Comparison of ENCODE assay signal across 8 cellular contexts in genomic region chr1:59146651-59147358, GRCh38.
DNase-seq lines count a peak whose midpoint lies in the region; ATAC-seq and TF ChIP-seq lines count a peak whose summit lies in the region.

No MANE protein-coding gene starts in this region.

- H3K9ac ChIP-seq in H9 (ENCODE audit: extremely low read depth, insufficient read length, low read length) (peak overlapping the region; percentile 34), OCI-LY3 (ENCODE audit: low read length) (peak overlapping the region; percentile 68)

- H3K4me1 ChIP-seq in H9 (ENCODE audit: insufficient read depth, low read length) = peaks cover 8% of the 10 kb centered on the region; the same call in 1 of the 2 replicates
- peaks cover 29% of the 10 kb centered on the region for H3K4me1 ChIP-seq in OCI-LY3 (ENCODE audit: low read length)
- peaks cover 14 to 64% (median 52%) of the 10 kb centered on the region in 9 donors for H3K4me1 ChIP-seq in heart right ventricle
- peaks cover 48% of the 10 kb centered on the region for H3K4me1 ChIP-seq in psoas muscle

- no peak overlapping the region for H3K56ac ChIP-seq in H9 (ENCODE audit: insufficient read length, low read depth, low read length)

- H2BK120ac ChIP-seq in H9 (ENCODE audit: low read depth, low read length, poor library complexity, severe bottlenecking) = no peak overlapping the region

- H4K20me1 ChIP-seq in H9 (ENCODE audit: control insufficient read depth, insufficient read depth, insufficient read length) (no peaks in the 10 kb centered on the region), OCI-LY3 (ENCODE audit: insufficient read depth, low read length) (no peaks in the 10 kb centered on the region)

- ATAC-seq in heart right ventricle (peak; percentile 42 to 72 (median 64)), psoas muscle (peak; percentile 26 to 54 (median 42))

- H3K9me3 ChIP-seq in H9 (ENCODE audit: control insufficient read depth, low read depth, low read length) (no peaks in the 10 kb centered on the region), OCI-LY3 (ENCODE audit: insufficient read depth, low read length) (no peaks in the 10 kb centered on the region), heart right ventricle (no peaks in the 10 kb centered on the region), psoas muscle (no peaks in the 10 kb centered on the region)

- no peaks in the 10 kb centered on the region for H3K79me2 ChIP-seq in H9 (ENCODE audit: insufficient read depth, low read length)
- H3K79me2 ChIP-seq in OCI-LY3 (ENCODE audit: low read length) = no peaks in the 10 kb centered on the region

- intact Hi-C loops in activated naive CD4-positive, alpha-beta T cell treated with anti-CD3 and anti-CD28 coated beads for 36 hours (cut with micrococcal nuclease) = loop anchor here (5.0 kb wide), 2 partner anchors 100 to 150 kb away; partner anchors contain the start of gene FGGY
- intact Hi-C loops in heart right ventricle (cut with DNase I) = loop anchor here in 9 of 10 donors (1.0 to 10.0 kb wide), 13 partner anchors 90 to 548 kb away; partner anchors contain the start of genes JUN (in 5 of the 9) and FGGY (in 2 of the 9)
- intact Hi-C loops in psoas muscle (cut with DNase I) = loop anchor here (5.0 to 10.0 kb wide), 5 partner anchors 130 to 550 kb away; no protein-coding TSS in a partner anchor

- H3K27me3 ChIP-seq in GM06990 (replicated peaks; ENCODE audit: control insufficient read depth, insufficient read depth, low read length) (no peaks in the 10 kb centered on the region), H9 (ENCODE audit: insufficient read depth, low read length) (no peaks in the 10 kb centered on the region), OCI-LY3 (ENCODE audit: low read depth, low read length) (no peaks in the 10 kb centered on the region), heart right ventricle (no peaks in the 10 kb centered on the region), psoas muscle (ENCODE audit: insufficient read depth in 3 of 3, low read length in 2 of 3) (no peaks in the 10 kb centered on the region)

- H4K5ac ChIP-seq in H9 (ENCODE audit: insufficient read length, low read depth, low read length) = no peak overlapping the region

- no peak overlapping the region for H2AK5ac ChIP-seq in H9 (ENCODE audit: insufficient read length, low read length)

- peak overlapping the region; percentile 32; the same call in 1 of the 2 replicates for H3K14ac ChIP-seq in H9 (ENCODE audit: insufficient read depth, low read length)

- peak overlapping the region; percentile 64 to 75 for H3K4me3 Mint-ChIP-seq in H9
- peak overlapping the region; percentile 82 for H3K4me3 Mint-ChIP-seq in activated naive CD4-positive, alpha-beta T cell treated with anti-CD3 and anti-CD28 coated beads for 36 hours

- TF ChIP-seq CTCF in GM06990 (IDR thresholded peaks at IDR 0.05; ENCODE audit: insufficient read depth, low read length, poor library complexity, severe bottlenecking) = peak; percentile 10
- peak; percentile 42; the same call in 2 of the 3 replicates for TF ChIP-seq CTCF in H9 (conservative IDR thresholded peaks at IDR 0.05)
- TF ChIP-seq CTCF in OCI-LY3 (IDR thresholded peaks at IDR 0.05; ENCODE audit: low read depth, low read length) = no peak; the same call in 1 of the 2 replicates
- peak in 7 of 9 donors; percentile 13 to 54 (median 27) for TF ChIP-seq CTCF in heart right ventricle (IDR thresholded peaks at IDR 0.05)
- TF ChIP-seq CTCF in psoas muscle (IDR thresholded peaks at IDR 0.05) = peak; percentile 16

- no peak overlapping the region for H3K18ac ChIP-seq in H9 (ENCODE audit: insufficient read length, low read depth, low read length)

- peak overlapping the region; percentile 66 for H3K4me3 ChIP-seq in GM06990 (replicated peaks; ENCODE audit: low read depth, low read length)
- peak overlapping the region; percentile 81 for H3K4me3 ChIP-seq in OCI-LY3 (ENCODE audit: low read length)
- H3K4me3 ChIP-seq in heart right ventricle = peak overlapping the region; percentile 47 to 64 (median 60)
- H3K4me3 ChIP-seq in psoas muscle = peak overlapping the region; percentile 71

- H2BK12ac ChIP-seq in H9 (ENCODE audit: insufficient read length, low read depth, low read length) = no peak overlapping the region

- H3K4me1 Mint-ChIP-seq in H9 = peaks cover 36 to 49% of the 10 kb centered on the region in 2 experiments
- peaks cover 23% of the 10 kb centered on the region for H3K4me1 Mint-ChIP-seq in activated naive CD4-positive, alpha-beta T cell treated with anti-CD3 and anti-CD28 coated beads for 36 hours (ENCODE audit: low read depth)

- H4K91ac ChIP-seq in H9 (ENCODE audit: insufficient read length, low read depth, low read length) = no peak overlapping the region

- H3K27ac ChIP-seq in H9 (ENCODE audit: insufficient read length, low read depth, low read length) (no peak overlapping the region), OCI-LY3 (ENCODE audit: low read length) (no peak overlapping the region), heart right ventricle (peak overlapping the region; percentile 59 to 93 (median 81)), psoas muscle (peak overlapping the region; percentile 83)

- no peaks in the 10 kb centered on the region for H3K79me1 ChIP-seq in H9 (ENCODE audit: insufficient read depth, low read depth, low read length, poor library complexity, severe bottlenecking)

- WGBS in H9 (ENCODE audit: extremely low coverage, insufficient read length, low lambda C conversion rate) = no CpG with 5 or more reads among the region's 52 CpGs
- 2 to 4% methylated on average over 50 to 52 of the region's 52 CpGs for WGBS in heart right ventricle, 2 donors
- 2 to 9% (median 4%) methylated on average over 38 to 52 of the region's 52 CpGs for WGBS in psoas muscle, 3 donors

- H2AFZ ChIP-seq in H9 (ENCODE audit: low read length) (no peak overlapping the region), OCI-LY3 (ENCODE audit: low read depth, low read length) (peak overlapping the region; percentile 18)

- CTCF ChIA-PET in activated naive CD4-positive, alpha-beta T cell treated with anti-CD3 and anti-CD28 coated beads for 36 hours (lab: Charles Lee) = no interaction called here

- no peak overlapping the region for H3K4ac ChIP-seq in H9 (ENCODE audit: low read depth, low read length)

- no peak overlapping the region for H3K27ac Mint-ChIP-seq in H9
- H3K27ac Mint-ChIP-seq in activated naive CD4-positive, alpha-beta T cell treated with anti-CD3 and anti-CD28 coated beads for 36 hours = no peak overlapping the region

- H2BK5ac ChIP-seq in H9 (ENCODE audit: insufficient read length, low read length) = no peak overlapping the region

- no peak overlapping the region for H2BK15ac ChIP-seq in H9 (ENCODE audit: low read depth, low read length)

- H3K27me3 Mint-ChIP-seq in H9 (ENCODE audit: low read depth) = peaks cover 17% of the 10 kb centered on the region
- no peaks in the 10 kb centered on the region for H3K27me3 Mint-ChIP-seq in activated naive CD4-positive, alpha-beta T cell treated with anti-CD3 and anti-CD28 coated beads for 36 hours (ENCODE audit: low read depth)

- no peak overlapping the region for H2BK20ac ChIP-seq in H9 (ENCODE audit: low read depth, low read length, poor library complexity, severe bottlenecking)

- H4K8ac ChIP-seq in H9 (replicated peaks; ENCODE audit: insufficient read length, low read depth, low read length) = no peak overlapping the region

- DNase-seq in GM06990 (ENCODE audit: extremely low read depth, insufficient read length) (peak; percentile 82), H9 (peak; percentile 55), heart right ventricle (peak; percentile 61 to 71), psoas muscle (peak; percentile 61 to 76), NCI-H69 (lab: John Stamatoyannopoulos, UW) (no peak), NCI-H187 (lab: John Stamatoyannopoulos, UW) (no peak)
- peak; percentile 46 for DNase-seq in activated naive CD4-positive, alpha-beta T cell treated with anti-CD3 and anti-CD28 coated beads for 36 hours

- H3K4me2 ChIP-seq in H9 (ENCODE audit: insufficient read depth, insufficient read length, low read length) (peak overlapping the region; percentile 80), OCI-LY3 (ENCODE audit: low read length) (peak overlapping the region; percentile 78)

- H3K9me3 Mint-ChIP-seq in H9 = no peaks in the 10 kb centered on the region; a peak in 1 of 5 replicates
- H3K9me3 Mint-ChIP-seq in activated naive CD4-positive, alpha-beta T cell treated with anti-CD3 and anti-CD28 coated beads for 36 hours = no peaks in the 10 kb centered on the region

- no peak overlapping the region for H3T11ph ChIP-seq in H9 (ENCODE audit: low read length)

- H3K36me3 ChIP-seq in GM06990 (ENCODE audit: control insufficient read depth, insufficient read depth, low read length) = no peaks in the 10 kb centered on the region
- H3K36me3 ChIP-seq in OCI-LY3 (replicated peaks; ENCODE audit: low read depth, low read length) = no peaks in the 10 kb centered on the region
- H3K36me3 ChIP-seq in heart right ventricle = no peaks in the 10 kb centered on the region
- no peaks in the 10 kb centered on the region for H3K36me3 ChIP-seq in psoas muscle (ENCODE audit: insufficient read depth in 1 of 2, low read depth in 1 of 2)

- H3K23ac ChIP-seq in H9 (ENCODE audit: insufficient read length, low read depth, low read length) = no peak overlapping the region

- no peaks in the 10 kb centered on the region for H3K36me3 Mint-ChIP-seq in H9 (ENCODE audit: insufficient read depth in 1 of 3, low read depth in 3 of 3)
- no peaks in the 10 kb centered on the region for H3K36me3 Mint-ChIP-seq in activated naive CD4-positive, alpha-beta T cell treated with anti-CD3 and anti-CD28 coated beads for 36 hours (ENCODE audit: low read depth)

- H3K23me2 ChIP-seq in H9 (ENCODE audit: insufficient read length, low read depth, low read length, poor library complexity, severe bottlenecking) = peaks cover 5% of the 10 kb centered on the region

Comparison
In these comparisons a context has a peak if more than half of its experiments do, and no peak if none do; other contexts are left out.
1. DNase-seq: peak in GM06990 (single experiment), H9 (single experiment), activated naive CD4-positive, alpha-beta T cell treated with anti-CD3 and anti-CD28 coated beads for 36 hours (single experiment), heart right ventricle (2 of 2) and psoas muscle (2 of 2); none in NCI-H69 (single experiment) and NCI-H187 (0 of 2).
2. H3K27ac ChIP-seq: peak in heart right ventricle (10 of 10) and psoas muscle (single experiment); none in H9 (single experiment) and OCI-LY3 (single experiment).
3. Peak in every context shown above with its lines, with median percentiles within 50 percentile points of each other: H3K4me3 ChIP-seq.